8 cellular contexts compared by ENCODE assay signal in genomic region chr4:108060164-108060563, GRCh38.
A peak's percentile ranks its signal among the peaks of the same experiment; 100 is the strongest.
DNase-seq lines count a peak whose midpoint lies in the region; ATAC-seq and TF ChIP-seq lines count a peak whose summit lies in the region.

No MANE protein-coding gene starts in this region.

- no peaks in the 10 kb centered on the region for H3K36me3 ChIP-seq in IMR-90 (ENCODE audit: control insufficient read depth, insufficient read depth, low read length)

- POLR2A ChIA-PET in IMR-90 (lab: Charles Lee; ENCODE audit: unreplicated experiment), result no interaction called here

- peak overlapping the region; percentile 86 for H2AK5ac ChIP-seq in IMR-90 (ENCODE audit: low read depth, low read length)

- intact Hi-C loops in IMR-90 (cut with micrococcal nuclease), result loop anchor here (1.0 kb wide), 3 partner anchors 433 to 512 kb away; no protein-coding TSS in a partner anchor

- H3K14ac ChIP-seq in IMR-90 (replicated peaks; ENCODE audit: low read depth, low read length), result peak overlapping the region; percentile 68; the same call in 1 of the 2 replicates

- 53% methylated on average over 3 of the region's 5 CpGs; no CpG with 5 or more reads in 1 of the 2 experiments for WGBS in IMR-90 (ENCODE audit: extremely low coverage in 2 of 2, insufficient read length in 1 of 2), 2 experiments

- peaks cover 22% of the 10 kb centered on the region for H3K36me3 Mint-ChIP-seq in activated naive CD8-positive, alpha-beta T cell

- H3K4me2 ChIP-seq in IMR-90 (ENCODE audit: low read depth, low read length), result no peak overlapping the region

- peak overlapping the region; percentile 97; the same call in 1 of the 3 replicates for H2BK15ac ChIP-seq in IMR-90 (ENCODE audit: low read depth, low read length)

- H3K4ac ChIP-seq in IMR-90 (ENCODE audit: low read depth, low read length), result peak overlapping the region; percentile 39; the same call in 1 of the 2 replicates

- H3K18ac ChIP-seq in IMR-90 (ENCODE audit: low read depth, low read length), result no peak overlapping the region

- H4K20me1 ChIP-seq in IMR-90 (ENCODE audit: insufficient read depth, low read length), result no peaks in the 10 kb centered on the region

- no peak overlapping the region for H2AFZ ChIP-seq in IMR-90 (replicated peaks; ENCODE audit: low read length, poor library complexity)

- TF ChIP-seq CTCF in IMR-90 (conservative IDR thresholded peaks at IDR 0.05; ENCODE audit: low read depth, low read length), result peak; percentile 50

- peak overlapping the region; percentile 91 for H3K27ac Mint-ChIP-seq in activated naive CD8-positive, alpha-beta T cell

- BruUV-seq in IMR-90 (replicated peaks; lab: Mats Ljungman, UMichigan), result no TSS peak

- CTCF ChIA-PET in IMR-90 (lab: Yijun Ruan, JAX), result interaction anchor here (0.9 to 2.5 kb wide), 3 partner anchors 433 to 522 kb away, joined by 3 to 11 read pairs (median 5); no protein-coding TSS in a partner anchor

- no peak overlapping the region for H2BK5ac ChIP-seq in IMR-90 (ENCODE audit: low read depth, low read length, poor library complexity, severe bottlenecking)

- TF ChIP-seq RAD21 in IMR-90 (IDR thresholded peaks at IDR 0.05; ENCODE audit: low read length), result peak; percentile 50

- 0 out of 2 replicates have a peak, but pooled peaks cover 6% of the 10 kb centered on the region for H3K9me1 ChIP-seq in IMR-90 (ENCODE audit: insufficient read depth, low read length)

- H4K91ac ChIP-seq in IMR-90 (ENCODE audit: insufficient read depth, low read depth, low read length), result peak overlapping the region; percentile 79; the same call in 1 of the 2 replicates

- no peak overlapping the region for H3K4me3 ChIP-seq in IMR-90 (ENCODE audit: insufficient read depth, low read depth, low read length)

- H4K8ac ChIP-seq in IMR-90 (ENCODE audit: low read depth in 2 of 2, low read length in 2 of 2), result peak overlapping the region; percentile 25 to 61; a peak in 3 of 4 replicates

- H3K9me3 Mint-ChIP-seq in activated naive CD8-positive, alpha-beta T cell (ENCODE audit: low read depth), result no peaks in the 10 kb centered on the region

- H3K56ac ChIP-seq in IMR-90 (ENCODE audit: extremely low read depth, insufficient read depth, low read length), result no peak overlapping the region

- H3K79me1 ChIP-seq in IMR-90 (ENCODE audit: low read depth in 1 of 2, low read length in 2 of 2), result no peaks in the 10 kb centered on the region

- H2BK20ac ChIP-seq in IMR-90 (ENCODE audit: low read depth, low read length), result peak overlapping the region; percentile 85

- H3K4me1 Mint-ChIP-seq in activated naive CD8-positive, alpha-beta T cell (ENCODE audit: low read depth), result peaks cover 89% of the 10 kb centered on the region

- H3K9me3 ChIP-seq in IMR-90 (ENCODE audit: control insufficient read depth, insufficient read depth, low read length), result no peaks in the 10 kb centered on the region

- DNase-seq in COR-L47 (lab: John Stamatoyannopoulos, UW) (peak; percentile 16), IMR-90 (peak; percentile 46), iris pigment epithelial cell (ENCODE audit: low read depth) (peak; percentile 56), middle frontal gyrus (ENCODE audit: extremely low spot score, low spot score) (no peak)
- no peak for DNase-seq in effector CD8-positive, alpha-beta T cell (lab: John Stamatoyannopoulos, UW)

- no peak overlapping the region for H3K4me3 Mint-ChIP-seq in activated naive CD8-positive, alpha-beta T cell

- no peaks in the 10 kb centered on the region for H3K27me3 Mint-ChIP-seq in activated naive CD8-positive, alpha-beta T cell

- H3K27me3 ChIP-seq in IMR-90 (ENCODE audit: control insufficient read depth, insufficient read depth, low read length), result no peaks in the 10 kb centered on the region; the same call in 1 of the 2 replicates

- H3K9ac ChIP-seq in IMR-90 (ENCODE audit: low read depth, low read length), result no peak overlapping the region

- H4K5ac ChIP-seq in IMR-90 (ENCODE audit: low read depth, low read length), result no peak overlapping the region

- dilution Hi-C loops in IMR-90 (cut with HindIII; ENCODE audit: low sequenced_read_pairs, unreplicated experiment), result no loop called here

- H2AK9ac ChIP-seq in IMR-90 (replicated peaks; ENCODE audit: low read depth, low read length, poor library complexity), result no peak overlapping the region

- ATAC-seq in IMR-90 (ENCODE audit: low read depth), result peak; percentile 70
- no peak for ATAC-seq in HG02588 (IDR thresholded peaks at IDR 0.05; ENCODE audit: unreplicated experiment)
- no peak for ATAC-seq in GM18511 (IDR thresholded peaks at IDR 0.05; ENCODE audit: unreplicated experiment)

- H3K27ac ChIP-seq in IMR-90 (ENCODE audit: insufficient read depth, low read length), result no peak overlapping the region

- H3K4me1 ChIP-seq in IMR-90 (ENCODE audit: control insufficient read depth, insufficient read depth, low read length), result peaks cover 3% of the 10 kb centered on the region

- no peak for TF ChIP-seq POLR2A in IMR-90 (IDR thresholded peaks at IDR 0.05; ENCODE audit: low read depth, low read length)

- in situ Hi-C loops in IMR-90 (cut with MboI; ENCODE audit: low sequenced_read_pairs), result no loop called here

- H3K23ac ChIP-seq in IMR-90 (ENCODE audit: low read depth, low read length), result no peak overlapping the region

- H2BK120ac ChIP-seq in IMR-90 (ENCODE audit: low read depth, low read length), result peak overlapping the region; percentile 76; the same call in 1 of the 2 replicates

TF ChIP-seq in IMR-90, 13 proteins besides CTCF, POLR2A, EP300 and RAD21:
- TF ChIP-seq CEBPB (IDR thresholded peaks at IDR 0.05; ENCODE audit: low read depth, low read length) (no peak), SMC3 (IDR thresholded peaks at IDR 0.05; ENCODE audit: low read depth, low read length) (peak; percentile 35; the same call in 1 of the 2 replicates)

Comparison
In these comparisons a context has a peak if more than half of its experiments do, and no peak if none do; other contexts are left out.
1. DNase-seq: peak in COR-L47 (single experiment), IMR-90 (single experiment) and iris pigment epithelial cell (single experiment); none in effector CD8-positive, alpha-beta T cell (single experiment) and middle frontal gyrus (single experiment).